Comparison of ENCODE assay signal across 8 cellular contexts in the genomic region with DNA sequence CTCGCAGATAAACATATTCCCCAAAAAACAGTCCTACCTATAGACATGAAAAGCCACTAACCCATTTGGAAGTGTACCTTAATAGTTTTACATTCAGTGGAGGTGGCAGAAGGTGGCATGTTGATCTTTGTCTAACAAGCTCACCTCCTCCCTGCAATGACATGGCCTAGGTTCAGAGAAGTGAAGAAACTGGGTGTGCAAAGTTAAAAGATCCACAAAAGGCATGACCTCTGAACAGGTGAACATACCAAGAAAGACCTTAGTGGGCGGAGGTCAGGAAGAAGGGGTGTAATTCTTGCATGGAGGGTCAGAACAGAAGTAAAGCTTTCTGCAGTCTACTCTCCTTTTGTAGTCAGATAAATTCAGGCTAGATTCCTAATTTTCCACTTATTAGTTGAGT. TPM values are rescaled to one million over a fixed set of nuclear protein-coding genes. Genes with fewer than 3 reads are reported as not detected.
DNase-seq lines count a peak whose midpoint lies in the region; ATAC-seq, FAIRE-seq and TF ChIP-seq lines count a peak whose summit lies in the region.

No MANE protein-coding gene starts in this region.

- TF ChIP-seq RAD21 in A549 (conservative IDR thresholded peaks at IDR 0.05 in 1 of 2, IDR thresholded peaks at IDR 0.05 in 1 of 2), result no peak

- peak in 1 of 2 experiments; percentile 9; a peak in 1 of 6 replicates for ATAC-seq in A549
- ATAC-seq in activated T-helper 17 cell treated with anti-CD3 and anti-CD28 coated beads, Interleukin-2, amount 50 U/mL, for 72 hours (replicated peaks), result no peak
- ATAC-seq in HG03175 (IDR thresholded peaks at IDR 0.05; ENCODE audit: unreplicated experiment), result no peak

- peak in 1 of 2 experiments; percentile 17 for DNase-seq in A549 (ENCODE audit: low read depth in 1 of 2, low spot score in 1 of 2)
- DNase-seq in GM19239 (ENCODE audit: insufficient read length, low spot score), result no peak
- DNase-seq in kidney epithelial cell (ENCODE audit: low read depth), result no peak
- DNase-seq in head of caudate nucleus, result no peak
- no peak for DNase-seq in NCI-H1105 treated with DMSO at 0.1 percent for 48 hours (lab: John Stamatoyannopoulos, UW)

- 7% methylated on average over 2 of the region's 2 CpGs for WGBS in A549 (ENCODE audit: missing lambda C conversion rate)
- WGBS in thymus, result 55% methylated on average over 2 of the region's 2 CpGs

- H3K27ac Mint-ChIP-seq in activated T-helper 17 cell treated with anti-CD3 and anti-CD28 coated beads, Interleukin-2, amount 50 U/mL, for 72 hours, result peak overlapping the region; percentile 97

- H3K4me3 ChIP-seq in A549 (peak overlapping the region; percentile 85), kidney epithelial cell (ENCODE audit: low read depth, low read length) (peak overlapping the region; percentile 75), thymus (ENCODE audit: low read length) (peak overlapping the region; percentile 97)

- H3K27ac ChIP-seq in A549 (peak overlapping the region; percentile 95 to 96), thymus (ENCODE audit: low read depth) (no peak overlapping the region)

- CTCF ChIA-PET in A549 (lab: Yijun Ruan, JAX), result no interaction called here

- POLR2A ChIA-PET in A549 (lab: Yijun Ruan, JAX), result no interaction called here

- H3K36me3 Mint-ChIP-seq in activated T-helper 17 cell treated with anti-CD3 and anti-CD28 coated beads, Interleukin-2, amount 50 U/mL, for 72 hours (ENCODE audit: low read depth), result peaks cover 60% of the 10 kb centered on the region

- no peak for TF ChIP-seq CTCF in A549 (IDR thresholded peaks at IDR 0.05)
- no peak for TF ChIP-seq CTCF in kidney epithelial cell (IDR thresholded peaks at IDR 0.05; ENCODE audit: insufficient read depth, low read length, poor library complexity, severe bottlenecking)

- peak overlapping the region; percentile 99 for H3K4me3 Mint-ChIP-seq in activated T-helper 17 cell treated with anti-CD3 and anti-CD28 coated beads, Interleukin-2, amount 50 U/mL, for 72 hours

- H3K9me3 ChIP-seq in A549, result no peaks in the 10 kb centered on the region
- H3K9me3 ChIP-seq in thymus (ENCODE audit: control insufficient read depth), result no peaks in the 10 kb centered on the region

- H3K9me3 Mint-ChIP-seq in activated T-helper 17 cell treated with anti-CD3 and anti-CD28 coated beads, Interleukin-2, amount 50 U/mL, for 72 hours, result no peaks in the 10 kb centered on the region

- no peak for FAIRE-seq in A549 (lab: Jason Lieb, UNC)
- FAIRE-seq in GM19239 (lab: Jason Lieb, UNC), result peak; percentile 56

- H3K27me3 ChIP-seq in kidney epithelial cell (ENCODE audit: control insufficient read depth, insufficient read depth, low read length) (no peaks in the 10 kb centered on the region), thymus (ENCODE audit: control insufficient read depth, insufficient read depth) (peaks cover 3% of the 10 kb centered on the region)

- H3K27me3 Mint-ChIP-seq in activated T-helper 17 cell treated with anti-CD3 and anti-CD28 coated beads, Interleukin-2, amount 50 U/mL, for 72 hours, result no peaks in the 10 kb centered on the region

- peaks cover 6% of the 10 kb centered on the region; the same call in 1 of the 3 replicates for H3K4me1 ChIP-seq in A549
- peaks cover 11% of the 10 kb centered on the region for H3K4me1 ChIP-seq in thymus (ENCODE audit: control insufficient read depth, insufficient read depth, low read length)

- H3K36me3 ChIP-seq in kidney epithelial cell (ENCODE audit: control insufficient read depth, insufficient read depth, low read length), result no peaks in the 10 kb centered on the region
- H3K36me3 ChIP-seq in thymus (ENCODE audit: control insufficient read depth, insufficient read depth), result peaks cover 6% of the 10 kb centered on the region

- no peak for TF ChIP-seq EP300 in A549 (IDR thresholded peaks at IDR 0.05)

- no peak for TF ChIP-seq POLR2A in A549 (IDR thresholded peaks at IDR 0.05; ENCODE audit: low read length)

- peaks cover 18% of the 10 kb centered on the region for H3K4me1 Mint-ChIP-seq in activated T-helper 17 cell treated with anti-CD3 and anti-CD28 coated beads, Interleukin-2, amount 50 U/mL, for 72 hours

- peak overlapping the region; percentile 86 for H3K4me2 ChIP-seq in A549

- intact Hi-C loops in head of caudate nucleus (cut with DNase I), result loop anchor here (5.0 kb wide), 2 partner anchors 120 to 470 kb away; a partner anchor contains a TSS

TF ChIP-seq in A549, 52 proteins besides CTCF, POLR2A, EP300 and RAD21:
- TF ChIP-seq TP53 (CRISPR knock-in tag; IDR thresholded peaks at IDR 0.05) (no peak), HOXB5 (CRISPR knock-in tag; IDR thresholded peaks at IDR 0.05) (no peak), JUN (IDR thresholded peaks at IDR 0.05) (no peak)
TF ChIP-seq in A549: peak in this region for 0.

RNA-seq across cellular contexts. Expression of a gene that starts 0.8 kb away (rescaled TPM):
- polyA plus RNA-seq in A549 (2011; rRNA removed), result 209 and 215 TPM in 2 replicates
- polyA plus RNA-seq in A549 (2012; cell fraction: cytosol; rRNA removed), result 69.7 and 79.9 TPM in 2 replicates
- polyA plus RNA-seq in A549 (2012; cell fraction: nucleus; rRNA removed), result 37.9 and 44.1 TPM in 2 replicates
- polyA plus RNA-seq in A549 (2017; fragmentation: RNase III; extraction: RNeasy Plus Mini Kit Qiagen cat#74134 plus additional on column Dnase treatment), result 102 to 123 TPM (median 108 TPM) in 3 replicates
- 79.2 and 80.9 TPM in 2 replicates for polyA minus RNA-seq in A549 (2011; rRNA and poly(A)+ RNA removed)
- total RNA-seq in activated T-helper 17 cell treated with anti-CD3 and anti-CD28 coated beads, Interleukin-2, amount 50 U/mL, for 72 hours, result 100 to 1,000 TPM in 1 of 2 donors, 10 to 100 TPM in 1; 73.9 to 127 TPM
- 105 and 132 TPM in 2 replicates for total RNA-seq in kidney epithelial cell
- 77.8 TPM for polyA plus RNA-seq in thymus
